Comparison of ENCODE assay signal across 8 cellular contexts in the genomic region with DNA sequence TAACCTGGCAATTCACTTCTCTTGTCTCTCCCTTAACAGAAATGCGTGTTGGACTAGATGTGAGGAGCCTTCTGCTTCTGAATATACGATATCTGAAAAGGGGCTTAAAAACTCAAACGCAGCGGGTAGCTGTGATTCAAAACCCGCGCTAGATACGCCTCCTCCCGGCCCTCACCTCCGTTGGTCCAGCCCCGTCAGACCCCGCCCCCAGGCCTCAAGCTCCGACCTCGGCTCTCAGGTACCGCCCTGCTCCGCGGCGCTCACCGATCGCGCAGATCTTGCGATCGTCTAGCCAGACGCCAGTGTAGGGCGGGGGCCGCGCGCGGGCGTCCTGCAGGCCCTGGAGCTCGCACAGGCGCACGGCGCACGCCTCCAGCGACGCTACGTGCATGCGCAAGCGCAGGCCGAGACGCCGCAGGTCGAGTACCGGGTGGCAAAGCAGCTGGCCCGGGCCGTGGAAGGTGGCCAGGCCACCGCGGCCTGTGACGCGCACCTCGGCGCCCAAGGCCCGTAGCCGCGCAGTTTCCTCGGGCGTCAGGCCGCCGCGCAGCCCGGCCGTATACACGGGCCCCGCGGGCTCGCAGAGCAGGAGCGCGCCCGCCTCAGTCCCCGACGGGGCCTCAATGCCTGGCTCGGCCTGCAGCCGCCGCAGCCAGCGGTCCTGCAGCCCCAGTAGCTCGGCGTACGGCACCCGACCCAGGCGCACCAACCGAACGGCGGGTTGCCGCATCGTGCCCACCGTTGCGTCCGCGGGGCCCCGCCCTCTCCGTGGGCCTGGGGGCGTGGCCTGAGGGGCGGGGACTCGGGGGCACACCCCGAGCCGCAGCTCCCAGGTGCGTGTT. TPM values are rescaled to one million over a fixed set of nuclear protein-coding genes. Genes with fewer than 3 reads are reported as not detected.
DNase-seq lines count a peak whose midpoint lies in the region; ATAC-seq and TF ChIP-seq lines count a peak whose summit lies in the region.

A gene (minus strand): TSS at position 751 of the 842 bp plus-strand sequence. CDS start 21 bp downstream, at position 730.

- peak; percentile 24 for TF ChIP-seq RAD21 in neural cell (conservative IDR thresholded peaks at IDR 0.05)

- H2AFZ ChIP-seq in H9 (ENCODE audit: low read length), result peak within 1 kb of the TSS; percentile 94
- peak within 1 kb of the TSS; percentile 83 for H2AFZ ChIP-seq in neural cell (ENCODE audit: low read depth, low read length)

- peak; percentile 77 for TF ChIP-seq EP300 in neural cell (conservative IDR thresholded peaks at IDR 0.05; ENCODE audit: poor library complexity, severe bottlenecking)

- peak within 1 kb of the TSS; percentile 67 to 77 for H3K4me3 Mint-ChIP-seq in H9
- H3K4me3 Mint-ChIP-seq in stimulated activated naive CD8-positive, alpha-beta T cell treated with anti-CD3 and anti-CD28 coated beads, Interleukin-15, amount 100 ng/mL, for 72 hours, result peak within 1 kb of the TSS; percentile 75 to 92

- H3K79me1 ChIP-seq in H9 (ENCODE audit: insufficient read depth, low read depth, low read length, poor library complexity, severe bottlenecking), result no peaks in the 10 kb centered on the region

- H2AK5ac ChIP-seq in H9 (ENCODE audit: insufficient read length, low read length), result no peak within 1 kb of the TSS

- DNase-seq in H9 (peak; percentile 98), M059J (ENCODE audit: low read depth) (peak; percentile 98), SHP77 (lab: John Stamatoyannopoulos, UW) (peak; percentile 99 to 100), activated gamma-delta T cell (lab: John Stamatoyannopoulos, UW) (peak; percentile 97), foreskin fibroblast (peak; percentile 98 to 99)
- peak; percentile 97 to 99 for DNase-seq in stimulated activated naive CD8-positive, alpha-beta T cell treated with anti-CD3 and anti-CD28 coated beads, Interleukin-15, amount 100 ng/mL, for 72 hours

- H3K4me1 ChIP-seq in ES-I3 (ENCODE audit: insufficient read depth, low read length) (peaks cover 6% of the 10 kb centered on the region), H9 (ENCODE audit: insufficient read depth, low read length) (no peaks in the 10 kb centered on the region; the same call in 1 of the 2 replicates)

- H3K9me2 ChIP-seq in neural cell (ENCODE audit: insufficient read depth, low read length), result no peaks in the 10 kb centered on the region

- H4K91ac ChIP-seq in H9 (ENCODE audit: insufficient read length, low read depth, low read length), result no peak within 1 kb of the TSS

- H3K23ac ChIP-seq in H9 (ENCODE audit: insufficient read length, low read depth, low read length), result no peak within 1 kb of the TSS

- H4K8ac ChIP-seq in H9 (replicated peaks; ENCODE audit: insufficient read length, low read depth, low read length), result no peak within 1 kb of the TSS

- H3K4ac ChIP-seq in H9 (ENCODE audit: low read depth, low read length), result no peak within 1 kb of the TSS; the same call in 1 of the 2 replicates

- no peak within 1 kb of the TSS; the same call in 1 of the 2 replicates for H2BK15ac ChIP-seq in H9 (ENCODE audit: low read depth, low read length)

- H3K27ac Mint-ChIP-seq in H9, result peak within 1 kb of the TSS; percentile 91 to 94 (median 92)
- H3K27ac Mint-ChIP-seq in stimulated activated naive CD8-positive, alpha-beta T cell treated with anti-CD3 and anti-CD28 coated beads, Interleukin-15, amount 100 ng/mL, for 72 hours, result peak within 1 kb of the TSS; percentile 90 to 91

- peak within 1 kb of the TSS; percentile 58 to 64 for H3K4me3 ChIP-seq in foreskin fibroblast (ENCODE audit: low read depth in 1 of 2, low read length in 2 of 2)
- peak within 1 kb of the TSS; percentile 84 for H3K4me3 ChIP-seq in neural cell (ENCODE audit: low read length)

- TF ChIP-seq CTCF in H9 (conservative IDR thresholded peaks at IDR 0.05) (no peak), foreskin fibroblast (IDR thresholded peaks at IDR 0.05; ENCODE audit: low read depth, low read length) (no peak), neural cell (IDR thresholded peaks at IDR 0.05; ENCODE audit: poor library complexity, severe bottlenecking) (peak; percentile 18)

- peak within 1 kb of the TSS; percentile 12 for H4K5ac ChIP-seq in H9 (ENCODE audit: insufficient read length, low read depth, low read length)

- H3K79me2 ChIP-seq in H9 (ENCODE audit: insufficient read depth, low read length), result no peaks in the 10 kb centered on the region
- no peaks in the 10 kb centered on the region for H3K79me2 ChIP-seq in neural cell (replicated peaks; ENCODE audit: insufficient read depth, low read length)

- peak; percentile 99 for ATAC-seq in stimulated activated naive CD8-positive, alpha-beta T cell treated with anti-CD3 and anti-CD28 coated beads, Interleukin-15, amount 100 ng/mL, for 72 hours

- peak within 1 kb of the TSS; percentile 94 for H3K4me2 ChIP-seq in H9 (ENCODE audit: insufficient read depth, insufficient read length, low read length)
- peak within 1 kb of the TSS; percentile 68 for H3K4me2 ChIP-seq in neural cell (ENCODE audit: low read length)

- no peaks in the 10 kb centered on the region for H3F3A ChIP-seq in neural cell (ENCODE audit: insufficient read depth, low read length, poor library complexity, severe bottlenecking)

- H3K9ac ChIP-seq in ES-I3 (ENCODE audit: low read depth, low read length) (peak within 1 kb of the TSS; percentile 96), H9 (ENCODE audit: extremely low read depth, insufficient read length, low read length) (peak within 1 kb of the TSS; percentile 70), neural cell (ENCODE audit: low read length) (peak within 1 kb of the TSS; percentile 93)

- peaks cover 8% of the 10 kb centered on the region for H3K23me2 ChIP-seq in H9 (ENCODE audit: insufficient read length, low read depth, low read length, poor library complexity, severe bottlenecking)

- no peaks in the 10 kb centered on the region for H3K27me3 Mint-ChIP-seq in H9 (ENCODE audit: low read depth)
- H3K27me3 Mint-ChIP-seq in stimulated activated naive CD8-positive, alpha-beta T cell treated with anti-CD3 and anti-CD28 coated beads, Interleukin-15, amount 100 ng/mL, for 72 hours, result no peaks in the 10 kb centered on the region

- peak within 1 kb of the TSS; percentile 77 for H3K14ac ChIP-seq in H9 (ENCODE audit: insufficient read depth, low read length)

- H3K56ac ChIP-seq in H9 (ENCODE audit: insufficient read length, low read depth, low read length), result no peak within 1 kb of the TSS

- H2BK20ac ChIP-seq in H9 (ENCODE audit: low read depth, low read length, poor library complexity, severe bottlenecking), result no peak within 1 kb of the TSS

- H3K36me3 ChIP-seq in ES-I3 (ENCODE audit: insufficient read depth, low read length) (no peaks in the 10 kb centered on the region), neural cell (ENCODE audit: insufficient read depth, low read length) (no peaks in the 10 kb centered on the region)

- H3K27me3 ChIP-seq in H9 (ENCODE audit: insufficient read depth, low read length) (no peaks in the 10 kb centered on the region), neural cell (ENCODE audit: insufficient read depth, low read depth, low read length) (no peaks in the 10 kb centered on the region)

- no CpG with 5 or more reads among the region's 97 CpGs for WGBS in H9 (ENCODE audit: extremely low coverage, insufficient read length, low lambda C conversion rate)

- peaks cover 17 to 38% (median 19%) of the 10 kb centered on the region in 3 experiments for H3K36me3 Mint-ChIP-seq in H9 (ENCODE audit: insufficient read depth in 1 of 3, low read depth in 3 of 3)

- H4K20me1 ChIP-seq in H9 (ENCODE audit: control insufficient read depth, insufficient read depth, insufficient read length) (no peaks in the 10 kb centered on the region), neural cell (ENCODE audit: insufficient read depth) (no peaks in the 10 kb centered on the region)

- H2BK5ac ChIP-seq in H9 (ENCODE audit: insufficient read length, low read length), result peak within 1 kb of the TSS; percentile 36

- H3K27ac ChIP-seq in H9 (ENCODE audit: insufficient read length, low read depth, low read length) (peak within 1 kb of the TSS; percentile 24), neural cell (ENCODE audit: low read length) (peak within 1 kb of the TSS; percentile 87)

- H3K9me3 Mint-ChIP-seq in H9, result peaks cover 16 to 21% of the 10 kb centered on the region in 2 experiments
- H3K9me3 Mint-ChIP-seq in stimulated activated naive CD8-positive, alpha-beta T cell treated with anti-CD3 and anti-CD28 coated beads, Interleukin-15, amount 100 ng/mL, for 72 hours, result no peaks in the 10 kb centered on the region

- peaks cover 13 to 21% of the 10 kb centered on the region in 2 experiments for H3K4me1 Mint-ChIP-seq in H9
- H3K4me1 Mint-ChIP-seq in stimulated activated naive CD8-positive, alpha-beta T cell treated with anti-CD3 and anti-CD28 coated beads, Interleukin-15, amount 100 ng/mL, for 72 hours, result peaks cover 27% of the 10 kb centered on the region

- no peak within 1 kb of the TSS for H2BK120ac ChIP-seq in H9 (ENCODE audit: low read depth, low read length, poor library complexity, severe bottlenecking)

- no peak within 1 kb of the TSS for H2BK12ac ChIP-seq in H9 (ENCODE audit: insufficient read length, low read depth, low read length)

- peak within 1 kb of the TSS; percentile 92 for H3K18ac ChIP-seq in H9 (ENCODE audit: insufficient read length, low read depth, low read length)

- H3T11ph ChIP-seq in H9 (ENCODE audit: low read length), result no peak within 1 kb of the TSS

- H3K9me3 ChIP-seq in ES-I3 (ENCODE audit: control insufficient read depth, insufficient read depth, low read length), result peaks cover 3% of the 10 kb centered on the region; the same call in 1 of the 2 replicates
- no peaks in the 10 kb centered on the region for H3K9me3 ChIP-seq in H9 (ENCODE audit: control insufficient read depth, low read depth, low read length)
- no peaks in the 10 kb centered on the region for H3K9me3 ChIP-seq in neural cell (ENCODE audit: low read length)

TF ChIP-seq in neural cell, 6 proteins besides CTCF, POLR2A, EP300 and RAD21 (continues in another document):
- peak; percentile 92 for TF ChIP-seq MXI1 (conservative IDR thresholded peaks at IDR 0.05; ENCODE audit: poor library complexity, severe bottlenecking)
- peak; percentile 69 for TF ChIP-seq TAF1 (IDR thresholded peaks at IDR 0.05; ENCODE audit: low read depth)
- peak; percentile 98 for TF ChIP-seq POLR2AphosphoS5 (IDR thresholded peaks at IDR 0.05)
- no peak for TF ChIP-seq SMC3 (conservative IDR thresholded peaks at IDR 0.05; ENCODE audit: poor library complexity)
- TF ChIP-seq EZH2 (IDR thresholded peaks at IDR 0.05; ENCODE audit: borderline replicate concordance, insufficient read depth, low read length, poor library complexity, severe bottlenecking), result no peak

RNA-seq across cellular contexts. Expression of the gene that starts here (rescaled TPM):
- total RNA-seq in H9 (2021), result 7.1 and 8.2 TPM in 2 replicates
- 5.3 and 8.9 TPM in 2 replicates for total RNA-seq in M059J (2014; rRNA removed; shearing (Covaris generic))
- 3.9 and 11.3 TPM in 2 replicates for polyA plus RNA-seq in neural cell
- polyA minus RNA-seq in neural cell, result 4.5 and 5.1 TPM in 2 replicates

Comparison
In these comparisons a context has a peak if more than half of its experiments do, and no peak if none do; other contexts are left out.
1. Peak in every context shown above with its lines: DNase-seq, ATAC-seq, H3K4me3 ChIP-seq and H3K27ac ChIP-seq.